16 cellular contexts compared by ENCODE assay signal in genomic region chr2:18445412-18446320, GRCh38.
DNase-seq lines count a peak whose midpoint lies in the region; ATAC-seq and TF ChIP-seq lines count a peak whose summit lies in the region.
"Had no signal": no experiment of that assay in that cellular context is flagged by ENCODE, and none has a peak within 500 bp of the region (broad histone marks: within the 10 kb centered on the region; RNA-seq: fewer than 3 reads in every experiment).

No MANE protein-coding gene starts in this region.

- WGBS in GM23248 (ENCODE audit: low coverage in 1 of 2, low lambda C conversion rate in 2 of 2, missing lambda C conversion rate in 2 of 2), 2 experiments = 16 to 25% methylated on average over 7 of the region's 7 CpGs

- TF ChIP-seq CTCF in coronary artery (IDR thresholded peaks at IDR 0.05) = no peak
- no peak for TF ChIP-seq CTCF in left lung (IDR thresholded peaks at IDR 0.05)

- no peaks in the 10 kb centered on the region for H4K20me1 ChIP-seq in GM23248 (ENCODE audit: insufficient read depth)

- in situ Hi-C loops in GM23248 (cut with MboI) = loop anchor here (25.0 kb wide), 1 partner anchor 292 kb away; no protein-coding TSS in a partner anchor

- H3K9me3 ChIP-seq in GM23248 (ENCODE audit: low read depth) (no peaks in the 10 kb centered on the region), left lung (no peaks in the 10 kb centered on the region), subcutaneous abdominal adipose tissue (ENCODE audit: control insufficient read depth in 5 of 5, low read length in 5 of 5) (no peaks in the 10 kb centered on the region)

- peak overlapping the region; percentile 28 for H3K4me2 ChIP-seq in GM23248 (ENCODE audit: unreplicated experiment)

- no peaks in the 10 kb centered on the region for H3K79me2 ChIP-seq in GM23248 (ENCODE audit: insufficient read depth)

- peak; percentile 62 for ATAC-seq in left lung
- no peak for ATAC-seq in GM21717 (IDR thresholded peaks at IDR 0.05; ENCODE audit: unreplicated experiment)
- no peak for ATAC-seq in GM19463 (IDR thresholded peaks at IDR 0.05; ENCODE audit: unreplicated experiment)
- no peak for ATAC-seq in HG03108 (IDR thresholded peaks at IDR 0.05; ENCODE audit: unreplicated experiment)
- ATAC-seq: activated CD8-positive, alpha-beta T cell treated with anti-CD3 and anti-CD28 coated beads for 36 hours; natural killer cell; PC-3 had no signal

- H3K9ac ChIP-seq in GM23248 (no peak overlapping the region), subcutaneous abdominal adipose tissue (ENCODE audit: low read length in 5 of 5) (no peak overlapping the region)

- H3K9me2 ChIP-seq in GM23248 (ENCODE audit: insufficient read depth) = no peaks in the 10 kb centered on the region

- H3K4me3 ChIP-seq in GM23248 (no peak overlapping the region), coronary artery (peak overlapping the region; percentile 29), left lung (no peak overlapping the region), subcutaneous abdominal adipose tissue (ENCODE audit: low read depth in 1 of 5, low read length in 5 of 5) (no peak overlapping the region)

- no peaks in the 10 kb centered on the region for H3K36me3 ChIP-seq in GM23248 (ENCODE audit: low read depth)
- no peaks in the 10 kb centered on the region for H3K36me3 ChIP-seq in left lung
- no peaks in the 10 kb centered on the region for H3K36me3 ChIP-seq in subcutaneous abdominal adipose tissue (ENCODE audit: control insufficient read depth in 5 of 5, insufficient read depth in 5 of 5, low read length in 5 of 5)

- H3K27ac ChIP-seq in GM23248 = peak overlapping the region; percentile 55
- H3K27ac ChIP-seq in coronary artery = peak overlapping the region; percentile 67 to 76
- no peak overlapping the region for H3K27ac ChIP-seq in left lung
- H3K27ac ChIP-seq in subcutaneous abdominal adipose tissue (ENCODE audit: low read depth, low read length) = peak overlapping the region; percentile 14
- H3K27ac ChIP-seq: C4-2B had no signal

- H3F3A ChIP-seq in GM23248 (ENCODE audit: insufficient read depth) = peaks cover 19% of the 10 kb centered on the region

- H3K4me1 ChIP-seq in GM23248 (ENCODE audit: insufficient read depth) = peaks cover 20% of the 10 kb centered on the region
- no peaks in the 10 kb centered on the region for H3K4me1 ChIP-seq in left lung
- H3K4me1 ChIP-seq in subcutaneous abdominal adipose tissue (ENCODE audit: control insufficient read depth in 5 of 5, insufficient read depth in 5 of 5, low read length in 5 of 5) = peaks cover 0 to 15% (median 8%) of the 10 kb centered on the region in 5 donors

- no peaks in the 10 kb centered on the region for H3K27me3 ChIP-seq in GM23248 (replicated peaks; ENCODE audit: insufficient read depth)
- no peaks in the 10 kb centered on the region for H3K27me3 ChIP-seq in left lung
- peaks cover 0 to 5% (median 3%) of the 10 kb centered on the region in 5 donors for H3K27me3 ChIP-seq in subcutaneous abdominal adipose tissue (ENCODE audit: control insufficient read depth in 5 of 5, insufficient read depth in 4 of 5, low read length in 5 of 5)

- H2AFZ ChIP-seq in GM23248 = no peak overlapping the region

- peak; percentile 76 for DNase-seq in GM23248
- peak; percentile 77 for DNase-seq in coronary artery (ENCODE audit: low spot score)
- no peak for DNase-seq in left lung
- DNase-seq in GM19238 (ENCODE audit: insufficient read length, low spot score) = no peak
- DNase-seq: activated CD8-positive, alpha-beta T cell treated with anti-CD3 and anti-CD28 coated beads for 36 hours; amygdala; DMS79; natural killer cell; NCI-H187; NCI-H526; PC-3 had no signal

- intact Hi-C loops in left lung (cut with DNase I) = no loop called here

Comparison
In these comparisons a context has a peak if more than half of its experiments do, and no peak if none do; other contexts are left out.
1. DNase-seq: peak in GM23248 (single experiment) and coronary artery (single experiment); none in left lung (0 of 2) and GM19238 (single experiment).
2. H3K27ac ChIP-seq: peak in GM23248 (single experiment), coronary artery (2 of 2) and subcutaneous abdominal adipose tissue (single experiment); none in left lung (0 of 2).